ENCODE assay signal across 1 cellular context in the genomic region with DNA sequence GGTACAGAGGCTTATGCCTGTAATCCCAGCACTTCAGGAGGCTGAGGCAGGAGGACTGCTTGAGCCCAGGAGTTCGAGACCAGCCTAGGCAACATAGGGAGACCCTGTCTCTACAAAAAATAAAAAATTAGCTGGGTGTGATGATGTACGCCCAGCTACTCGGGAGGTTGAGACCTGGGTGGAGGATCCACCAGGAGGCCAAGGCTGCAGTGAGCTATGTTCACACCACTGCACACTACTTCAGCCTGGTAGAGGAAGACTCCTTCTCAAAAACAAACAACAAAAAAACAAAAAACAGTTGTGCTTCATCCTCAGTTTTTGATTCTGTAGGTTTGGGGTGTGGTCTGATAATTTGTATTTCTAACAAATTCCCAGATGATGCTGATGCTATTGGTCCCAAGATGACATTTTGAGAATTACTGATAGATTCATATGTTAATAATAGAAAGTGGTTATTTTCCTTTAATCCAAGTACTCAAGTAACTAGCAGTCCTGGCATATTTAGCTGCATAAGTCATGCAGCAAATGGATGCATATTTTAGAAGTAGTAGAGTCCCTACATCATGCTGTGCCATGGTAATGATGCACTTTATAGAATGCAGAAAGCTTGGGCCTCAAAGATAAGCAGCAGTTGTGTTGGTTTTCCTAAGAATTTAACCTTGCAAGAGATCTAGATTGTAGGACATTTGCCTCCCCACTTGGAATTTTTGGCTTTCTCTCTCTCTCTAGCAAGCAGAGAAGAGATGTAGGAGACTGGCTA.
TF ChIP-seq lines count a peak whose summit lies in the region.

No MANE protein-coding gene starts in this region.

TF ChIP-seq in WTC11, 78 proteins besides CTCF, POLR2A, EP300 and RAD21 (continued from another document):
- TF ChIP-seq, protein P1, sequence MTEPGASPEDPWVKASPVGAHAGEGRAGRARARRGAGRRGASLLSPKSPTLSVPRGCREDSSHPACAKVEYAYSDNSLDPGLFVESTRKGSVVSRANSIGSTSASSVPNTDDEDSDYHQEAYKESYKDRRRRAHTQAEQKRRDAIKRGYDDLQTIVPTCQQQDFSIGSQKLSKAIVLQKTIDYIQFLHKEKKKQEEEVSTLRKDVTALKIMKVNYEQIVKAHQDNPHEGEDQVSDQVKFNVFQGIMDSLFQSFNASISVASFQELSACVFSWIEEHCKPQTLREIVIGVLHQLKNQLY (CRISPR knock-in tag; IDR thresholded peaks at IDR 0.05), result no peak
